ENCODE assay signal across 16 cellular contexts in the genomic region with DNA sequence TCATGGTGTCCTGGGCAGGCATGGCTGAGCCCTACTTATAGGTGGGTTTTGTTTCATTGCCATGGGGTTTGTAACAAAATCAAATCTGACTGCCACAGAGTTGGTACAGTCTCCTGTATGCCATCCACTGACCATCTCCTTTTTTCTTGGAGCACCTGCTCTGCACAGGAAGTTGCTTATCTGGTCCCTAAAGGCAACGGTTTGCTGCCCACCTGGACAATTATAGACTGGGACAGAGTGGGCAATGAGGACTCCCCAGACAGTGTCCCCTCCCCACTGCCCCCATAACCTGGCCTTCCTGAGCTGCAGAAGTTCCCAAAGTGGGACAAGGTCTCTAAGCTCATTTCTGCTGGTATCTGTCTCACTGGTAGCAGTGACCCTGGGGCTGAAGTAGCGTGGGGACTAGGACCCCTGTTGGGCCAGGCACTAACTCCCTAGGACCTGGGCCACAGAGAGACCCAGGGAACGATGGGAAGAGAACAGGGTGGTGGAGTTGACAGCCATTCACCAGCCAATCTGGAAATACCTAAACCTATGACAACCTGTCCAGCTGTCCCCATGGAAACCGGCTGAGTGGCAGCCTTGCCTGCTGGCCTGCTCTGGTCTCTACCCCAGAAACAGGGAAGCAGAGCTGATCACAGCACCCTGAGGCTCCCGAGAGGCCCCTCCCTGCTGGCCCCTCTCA.
"Had no signal": no experiment of that assay in that cellular context is flagged by ENCODE, and none has a peak within 500 bp of the region (broad histone marks: within the 10 kb centered on the region; RNA-seq: fewer than 3 reads in every experiment).

No MANE protein-coding gene starts in this region.

- H3K4me3 ChIP-seq: lower lobe of right lung, spleen, thoracic aorta, upper lobe of left lung had no signal

- H3K27me3 ChIP-seq: upper lobe of left lung had no signal

- H3K4me3 Mint-ChIP-seq: activated naive CD4-positive, alpha-beta T cell treated with anti-CD3 and anti-CD28 coated beads for 36 hours; activated T-cell treated with anti-CD3 and anti-CD28 coated beads, Interleukin-2, amount 50 U/mL, for 4 hours; dendritic cell treated with granulocyte-macrophage colony-stimulating factor and Interleukin-4, amounts not matched to agents 40 ng/mL and 50 ng/mL, for 4 days; naive thymus-derived CD8-positive, alpha-beta T cell; stimulated activated memory B cell treated with anti-CD40 and anti-IgM and Interleukin-4, amounts not matched to agents 10 μg/mL and 1 μg/mL and 100 μg/mL, for 72 hours had no signal

- H3K27ac ChIP-seq: lower lobe of right lung, spleen, thoracic aorta, upper lobe of left lung, VCaP had no signal

- H3K9me3 ChIP-seq: thoracic aorta had no signal

- H3K9me3 Mint-ChIP-seq: activated T-cell treated with anti-CD3 and anti-CD28 coated beads, Interleukin-2, amount 50 U/mL, for 4 hours; dendritic cell treated with granulocyte-macrophage colony-stimulating factor and Interleukin-4, amounts not matched to agents 40 ng/mL and 50 ng/mL, for 4 days; stimulated activated memory B cell treated with anti-CD40 and anti-IgM and Interleukin-4, amounts not matched to agents 10 μg/mL and 1 μg/mL and 100 μg/mL, for 72 hours had no signal

- H3K4me1 ChIP-seq: lower lobe of right lung had no signal

- H3K36me3 ChIP-seq: lower lobe of right lung, spleen, thoracic aorta, upper lobe of left lung had no signal

- H3K27ac Mint-ChIP-seq: activated naive CD4-positive, alpha-beta T cell treated with anti-CD3 and anti-CD28 coated beads for 36 hours; dendritic cell treated with granulocyte-macrophage colony-stimulating factor and Interleukin-4, amounts not matched to agents 40 ng/mL and 50 ng/mL, for 4 days; stimulated activated memory B cell treated with anti-CD40 and anti-IgM and Interleukin-4, amounts not matched to agents 10 μg/mL and 1 μg/mL and 100 μg/mL, for 72 hours had no signal

- H3K36me3 Mint-ChIP-seq: stimulated activated memory B cell treated with anti-CD40 and anti-IgM and Interleukin-4, amounts not matched to agents 10 μg/mL and 1 μg/mL and 100 μg/mL, for 72 hours had no signal

- ATAC-seq: activated T-cell treated with anti-CD3 and anti-CD28 coated beads, Interleukin-2, amount 50 U/mL, for 4 hours; lower lobe of right lung; naive thymus-derived CD8-positive, alpha-beta T cell; stimulated activated memory B cell treated with anti-CD40 and anti-IgM and Interleukin-4, amounts not matched to agents 10 μg/mL and 1 μg/mL and 100 μg/mL, for 72 hours had no signal

- DNase-seq: activated CD4-positive, alpha-beta T cell treated with anti-CD3 and anti-CD28 coated beads, Interleukin-2, amount 50 U/mL, for 1 hour; activated CD8-positive, alpha-beta memory T cell treated with anti-CD3 and anti-CD28 coated beads, Interleukin-2, amount 50 U/mL, for 4 hours; activated T-cell treated with anti-CD3 and anti-CD28 coated beads, Interleukin-2, amount 50 U/mL, for 4 hours; effector memory CD4-positive, alpha-beta T cell; lower lobe of right lung; nucleus accumbens; retina; spleen; stimulated activated CD4-positive, alpha-beta T cell treated with anti-CD3 and anti-CD28 coated beads, Interleukin-4, amount 100 ng/mL, for 4 hours; upper lobe of left lung had no signal
